In the genomic region with DNA sequence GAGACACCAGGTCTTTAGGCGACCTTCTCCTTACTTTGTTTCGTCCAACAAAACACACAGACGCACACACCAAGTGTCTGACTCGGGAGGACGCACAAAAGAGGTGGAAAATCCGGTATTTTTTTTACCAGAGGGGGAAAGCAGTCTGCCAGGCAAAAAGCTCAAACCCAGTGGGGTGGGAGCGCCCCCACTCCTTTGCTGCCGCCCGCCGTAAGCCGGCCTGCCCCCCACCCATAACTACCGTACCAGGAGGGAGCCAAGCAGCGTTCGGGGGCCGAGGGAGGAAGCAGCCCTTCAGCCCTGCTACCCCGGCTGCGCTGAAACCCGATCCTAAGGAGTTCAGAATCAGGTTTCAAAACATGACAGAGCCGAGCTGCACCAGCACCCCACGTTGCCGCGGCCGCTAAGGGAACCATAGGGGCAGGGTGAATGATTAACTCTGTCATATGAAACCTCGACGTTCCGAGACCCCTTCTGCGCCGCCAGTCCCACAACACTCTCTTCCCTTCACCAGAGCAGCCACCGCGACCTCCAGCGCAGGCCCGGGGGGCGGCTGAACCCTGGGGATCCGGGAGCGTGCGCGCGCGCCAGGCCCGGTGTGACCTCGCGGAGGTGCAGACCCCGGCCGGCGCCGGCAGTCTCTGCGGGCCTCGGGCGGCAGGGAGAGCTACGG, we compare ENCODE assay signal across 8 cellular contexts. TPM values are rescaled to one million over a fixed set of nuclear protein-coding genes. Genes with fewer than 3 reads are reported as not detected.
DNase-seq lines count a peak whose midpoint lies in the region; ATAC-seq and TF ChIP-seq lines count a peak whose summit lies in the region.

No MANE protein-coding gene starts in this region.

- H3K27me3 ChIP-seq in SK-N-SH (ENCODE audit: insufficient read depth): no peaks in the 10 kb centered on the region

- in situ Hi-C loops in T47D (cut with HindIII; ENCODE audit: low pct_unique_long_range_greater_than_20kb, low sequenced_read_pairs): no loop called here

- DNase-seq in NCI-H187 (lab: John Stamatoyannopoulos, UW): peak; percentile 58 to 76
- DNase-seq in NCI-H187 treated with DMSO at 0.1 percent for 48 hours (lab: John Stamatoyannopoulos, UW): no peak
- DNase-seq in HuH-7 (ENCODE audit: low spot score): peak; percentile 90
- peak; percentile 58 for DNase-seq in SK-N-SH
- peak; percentile 74 to 78 for DNase-seq in T47D (ENCODE audit: low read depth in 1 of 2, low spot score in 1 of 2)
- peak; percentile 66 for DNase-seq in kidney tubule cell (ENCODE audit: low spot score)
- peak; percentile 1 for DNase-seq in stimulated activated CD8-positive, alpha-beta memory T cell treated with anti-CD3 and anti-CD28 coated beads, Interleukin-15, amount 100 ng/mL, for 24 hours (ENCODE audit: low read depth)

- no peaks in the 10 kb centered on the region for H3K9me2 ChIP-seq in SK-N-SH

- H3K9ac ChIP-seq in SK-N-SH: peak overlapping the region; percentile 89

- TF ChIP-seq RAD21 in SK-N-SH (IDR thresholded peaks at IDR 0.05; ENCODE audit: low read length): no peak

- H3K36me3 ChIP-seq in SK-N-SH (replicated peaks in 1 of 2; ENCODE audit: control insufficient read depth in 1 of 2, insufficient read depth in 2 of 2, low read length in 1 of 2): peaks cover 23 to 25% of the 10 kb centered on the region in 2 experiments

- POLR2A ChIA-PET in SK-N-SH (lab: Yijun Ruan, JAX): no interaction called here

- H3F3A ChIP-seq in SK-N-SH (replicated peaks; ENCODE audit: insufficient read depth): peaks cover 20% of the 10 kb centered on the region

- peaks cover 13 to 15% of the 10 kb centered on the region in 2 experiments; a peak in 3 of 4 replicates for H3K4me1 ChIP-seq in SK-N-SH (ENCODE audit: control insufficient read depth in 1 of 2, insufficient read depth in 2 of 2, low read depth in 1 of 2, low read length in 1 of 2)

- peak overlapping the region; percentile 47; the same call in 1 of the 2 replicates for H2AFZ ChIP-seq in SK-N-SH (ENCODE audit: low read depth)

- no peak for ATAC-seq in HG03159 (IDR thresholded peaks at IDR 0.05; ENCODE audit: unreplicated experiment)

- peaks cover 22% of the 10 kb centered on the region; the same call in 1 of the 2 replicates for H4K20me1 ChIP-seq in SK-N-SH (ENCODE audit: insufficient read depth)

- 3% methylated on average over 30 of the region's 50 CpGs for WGBS in SK-N-SH (ENCODE audit: low lambda C conversion rate)

- H3K9me3 ChIP-seq in SK-N-SH: no peaks in the 10 kb centered on the region

- TF ChIP-seq CTCF in SK-N-SH (IDR thresholded peaks at IDR 0.05): no peak

- H3K27ac ChIP-seq in SK-N-SH (ENCODE audit: low read depth in 2 of 2, low read length in 1 of 2): peak overlapping the region; percentile 39 to 89; a peak in 3 of 4 replicates

- H3K79me2 ChIP-seq in SK-N-SH (ENCODE audit: insufficient read depth): peaks cover 66% of the 10 kb centered on the region

- CTCF ChIA-PET in SK-N-SH (lab: Yijun Ruan, JAX): interaction anchor here (0.8 to 1.4 kb wide), 5 partner anchors 8 to 97 kb away, joined by 3 to 5 read pairs (median 4); no protein-coding TSS in a partner anchor

- peak overlapping the region; percentile 82 to 95 for H3K4me3 ChIP-seq in SK-N-SH (ENCODE audit: low read depth in 2 of 2, low read length in 1 of 2)

- TF ChIP-seq EP300 in SK-N-SH (IDR thresholded peaks at IDR 0.05; ENCODE audit: borderline replicate concordance in 1 of 2, low read depth in 1 of 2, low read length in 1 of 2): no peak

- peak overlapping the region; percentile 96 for H3K4me2 ChIP-seq in SK-N-SH

TF ChIP-seq in SK-N-SH, 30 proteins besides CTCF, POLR2A, EP300 and RAD21:
- TF ChIP-seq EZH2phosphoT487 (IDR thresholded peaks at IDR 0.05; ENCODE audit: borderline replicate concordance, low read depth): no peak
- no peak for TF ChIP-seq TEAD4 (IDR thresholded peaks at IDR 0.05; ENCODE audit: borderline replicate concordance, insufficient read depth)
- TF ChIP-seq TAF1 (IDR thresholded peaks at IDR 0.05; ENCODE audit: borderline replicate concordance, low read depth, low read length): peak; percentile 9; the same call in 1 of the 2 replicates
- no peak for TF ChIP-seq JUND (IDR thresholded peaks at IDR 0.05)
- no peak for TF ChIP-seq RCOR1 (IDR thresholded peaks at IDR 0.05; ENCODE audit: low read length)
- TF ChIP-seq, protein P1, sequence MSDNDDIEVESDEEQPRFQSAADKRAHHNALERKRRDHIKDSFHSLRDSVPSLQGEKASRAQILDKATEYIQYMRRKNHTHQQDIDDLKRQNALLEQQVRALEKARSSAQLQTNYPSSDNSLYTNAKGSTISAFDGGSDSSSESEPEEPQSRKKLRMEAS (IDR thresholded peaks at IDR 0.05; ENCODE audit: low read depth): peak; percentile 90
- peak; percentile 70; the same call in 1 of the 2 replicates for TF ChIP-seq MXI1 (IDR thresholded peaks at IDR 0.05; ENCODE audit: low read depth, low read length)
- peak; percentile 77; the same call in 1 of the 2 replicates for TF ChIP-seq SIN3A (IDR thresholded peaks at IDR 0.05; ENCODE audit: borderline replicate concordance, low read depth, low read length)

RNA-seq across cellular contexts. Expression of gene SIX4, which starts 1.9 kb away (rescaled TPM):
- 3.3 and 4.3 TPM in 2 replicates for polyA plus RNA-seq in SK-N-SH (2012; rRNA removed)
- polyA plus RNA-seq in SK-N-SH (2012; cell fraction: cytosol; rRNA removed): 4.1 TPM in 2 replicates
- polyA plus RNA-seq in SK-N-SH (2012; cell fraction: nucleus; rRNA removed): 4.2 and 5.9 TPM in 2 replicates

RNA-seq across cellular contexts. Expression of gene MNAT1, which starts 12.3 kb away (rescaled TPM):
- 38.9 and 46.7 TPM in 2 replicates for polyA plus RNA-seq in SK-N-SH (2012; rRNA removed)
- polyA plus RNA-seq in SK-N-SH (2012; cell fraction: cytosol; rRNA removed): 51.2 and 58.0 TPM in 2 replicates
- 19.0 and 33.0 TPM in 2 replicates for polyA plus RNA-seq in SK-N-SH (2012; cell fraction: nucleus; rRNA removed)
